Comparison of ENCODE assay signal across 21 cellular contexts in the genomic region with DNA sequence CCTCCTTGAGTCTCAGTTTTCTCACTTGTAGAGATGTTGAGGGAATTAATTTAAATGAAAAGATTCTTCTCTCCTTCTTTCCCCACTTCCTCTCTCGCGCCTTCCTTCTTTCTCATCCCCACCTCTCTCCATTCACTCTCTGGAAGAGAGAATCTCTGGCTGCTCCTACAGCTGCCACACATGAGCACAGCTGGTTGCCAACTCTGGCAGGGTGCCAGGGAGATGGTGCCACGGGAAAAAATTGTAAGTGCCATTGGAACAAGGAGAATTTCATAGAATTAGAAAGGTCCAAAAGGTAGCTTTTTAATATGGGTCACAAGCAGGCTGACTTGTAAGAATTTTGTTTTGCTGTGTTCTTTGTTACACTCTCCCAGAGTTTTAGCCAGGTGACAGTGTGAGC. TPM values are rescaled to one million over a fixed set of nuclear protein-coding genes. Genes with fewer than 3 reads are reported as not detected.
"Had no signal": no experiment of that assay in that cellular context is flagged by ENCODE, and none has a peak within 500 bp of the region (broad histone marks: within the 10 kb centered on the region; RNA-seq: fewer than 3 reads in every experiment).

No MANE protein-coding gene starts in this region.

- DNase-seq: activated B cell treated with CpG ODN at 0.5 μM for 24 hours; activated CD4-positive, alpha-beta memory T cell treated with anti-CD3 and anti-CD28 coated beads for 36 hours; activated CD4-positive, alpha-beta T cell treated with anti-CD3 and anti-CD28 coated beads for 4 hours; activated naive CD8-positive, alpha-beta T cell treated with anti-CD3 and anti-CD28 coated beads, Interleukin-2, amount 10 ng/mL, durations not matched to agents 7 days and 5 days; amygdala; effector CD8-positive, alpha-beta T cell; heart right ventricle; left ventricle myocardium inferior; occipital lobe; sigmoid colon; spleen; stimulated activated naive B cell treated with anti-CD40 and anti-IgM and Interleukin-4, amounts not matched to agents 10 μg/mL and 1 μg/mL and 100 μg/mL, for 72 hours; thyroid gland had no signal

RNA-seq across cellular contexts. Expression of gene GLRA1, which starts 25.3 kb away (rescaled TPM):
- total RNA-seq: activated B cell treated with CpG ODN at 0.5 μM for 24 hours; activated CD4-positive, alpha-beta memory T cell treated with anti-CD3 and anti-CD28 coated beads for 36 hours; activated naive CD8-positive, alpha-beta T cell treated with anti-CD3 and anti-CD28 coated beads, Interleukin-2, amount 10 ng/mL, durations not matched to agents 7 days and 5 days; cardiac muscle cell; chondrocyte; esophagus mucosa; gastroesophageal sphincter; heart right ventricle; kidney epithelial cell; left ventricle myocardium inferior; renal cortical epithelial cell; sigmoid colon; spleen; thyroid gland; ureter had no signal
- polyA plus RNA-seq: cardiac muscle cell, heart right ventricle, neural cell, sigmoid colon, spleen had no signal
